15 cellular contexts compared by ENCODE assay signal in genomic region chr7:115728518-115728917, GRCh38.
"Had no signal": no experiment of that assay in that cellular context is flagged by ENCODE, and none has a peak within 500 bp of the region (broad histone marks: within the 10 kb centered on the region; RNA-seq: fewer than 3 reads in every experiment).

No MANE protein-coding gene starts in this region.

- H3K9me3 ChIP-seq: gastrocnemius medialis, heart left ventricle, psoas muscle, right lobe of liver had no signal

- DNase-seq: activated CD4-positive, alpha-beta T cell treated with anti-CD3 and anti-CD28 coated beads for 48 hours; activated CD8-positive, alpha-beta T cell treated with anti-CD3 and anti-CD28 coated beads for 36 hours; activated effector memory CD4-positive, alpha-beta T cell treated with Interleukin-2 at 50 U/mL for 16 hours; activated naive CD4-positive, alpha-beta T cell treated with anti-CD3 and anti-CD28 coated beads, Interleukin-2, amount 50 U/mL, for 16 hours; activated T-cell treated with anti-CD3 and anti-CD28 coated beads, Interleukin-2, amount 50 U/mL, for 4 hours; endodermal cell; gastrocnemius medialis; heart left ventricle; immature natural killer cell; nephron progenitor cell; psoas muscle; right lobe of liver had no signal

- H3K27ac Mint-ChIP-seq: activated CD8-positive, alpha-beta T cell treated with anti-CD3 and anti-CD28 coated beads for 36 hours; endodermal cell; immature natural killer cell; stimulated activated naive CD8-positive, alpha-beta T cell treated with anti-CD3 and anti-CD28 coated beads, Interleukin-15, Interleukin-2, amounts not matched to agents 100 ng/mL and 50 ng/mL, for 24 hours; type B pancreatic cell had no signal

- H3K4me1 ChIP-seq: gastrocnemius medialis, heart left ventricle, psoas muscle, right lobe of liver had no signal

- ATAC-seq: activated CD8-positive, alpha-beta T cell treated with anti-CD3 and anti-CD28 coated beads for 36 hours; activated T-cell treated with anti-CD3 and anti-CD28 coated beads, Interleukin-2, amount 50 U/mL, for 4 hours; gastrocnemius medialis; heart left ventricle; psoas muscle; right lobe of liver had no signal

- H3K27me3 Mint-ChIP-seq: activated CD8-positive, alpha-beta T cell treated with anti-CD3 and anti-CD28 coated beads for 36 hours; stimulated activated naive CD8-positive, alpha-beta T cell treated with anti-CD3 and anti-CD28 coated beads, Interleukin-15, Interleukin-2, amounts not matched to agents 100 ng/mL and 50 ng/mL, for 24 hours had no signal

- H3K4me3 ChIP-seq: gastrocnemius medialis, heart left ventricle, psoas muscle, right lobe of liver, smooth muscle cell had no signal

- H3K4me3 Mint-ChIP-seq: activated CD8-positive, alpha-beta T cell treated with anti-CD3 and anti-CD28 coated beads for 36 hours; activated T-cell treated with anti-CD3 and anti-CD28 coated beads, Interleukin-2, amount 50 U/mL, for 4 hours; endodermal cell; immature natural killer cell; nephron progenitor cell; stimulated activated naive CD8-positive, alpha-beta T cell treated with anti-CD3 and anti-CD28 coated beads, Interleukin-15, Interleukin-2, amounts not matched to agents 100 ng/mL and 50 ng/mL, for 24 hours; type B pancreatic cell had no signal

- H3K27me3 ChIP-seq: gastrocnemius medialis, heart left ventricle, right lobe of liver had no signal

- H3K9me3 Mint-ChIP-seq: activated CD8-positive, alpha-beta T cell treated with anti-CD3 and anti-CD28 coated beads for 36 hours; endodermal cell; nephron progenitor cell; stimulated activated naive CD8-positive, alpha-beta T cell treated with anti-CD3 and anti-CD28 coated beads, Interleukin-15, Interleukin-2, amounts not matched to agents 100 ng/mL and 50 ng/mL, for 24 hours; type B pancreatic cell had no signal

- H3K36me3 ChIP-seq: gastrocnemius medialis, heart left ventricle, right lobe of liver had no signal

- H3K27ac ChIP-seq: gastrocnemius medialis, heart left ventricle, psoas muscle, right lobe of liver had no signal

- H3K4me1 Mint-ChIP-seq: immature natural killer cell had no signal
